In genomic region chr9:77977210-77977611, GRCh38 we compare ENCODE assay signal across 8 cellular contexts. TPM values are rescaled to one million over a fixed set of nuclear protein-coding genes. Genes with fewer than 3 reads are reported as not detected.
DNase-seq lines count a peak whose midpoint lies in the region; ATAC-seq and TF ChIP-seq lines count a peak whose summit lies in the region.

No MANE protein-coding gene starts in this region.

- 28 to 43% methylated on average over 2 to 4 of the region's 4 CpGs for WGBS in endodermal cell (ENCODE audit: insufficient coverage in 1 of 2, insufficient read length in 1 of 2), 2 experiments

- H3K36me3 ChIP-seq in MM.1S (replicated peaks; ENCODE audit: insufficient read depth, low read length) (no peaks in the 10 kb centered on the region), endodermal cell (ENCODE audit: control insufficient read depth, insufficient read depth, low read length) (peaks cover 3% of the 10 kb centered on the region), subcutaneous abdominal adipose tissue (ENCODE audit: control insufficient read depth in 5 of 5, insufficient read depth in 5 of 5, low read length in 5 of 5) (no peaks in the 10 kb centered on the region)

- H3K4me1 Mint-ChIP-seq in endodermal cell: peaks cover 25% of the 10 kb centered on the region
- peaks cover 34% of the 10 kb centered on the region for H3K4me1 Mint-ChIP-seq in mesothelial cell of epicardium

- H3K27ac Mint-ChIP-seq in endodermal cell (peak overlapping the region; percentile 75), mesothelial cell of epicardium (peak overlapping the region; percentile 4)

- H3K9me3 Mint-ChIP-seq in endodermal cell: no peaks in the 10 kb centered on the region
- H3K9me3 Mint-ChIP-seq in mesothelial cell of epicardium: no peaks in the 10 kb centered on the region

- H2AFZ ChIP-seq in MM.1S (ENCODE audit: low read length): no peak overlapping the region

- H3K4me2 ChIP-seq in MM.1S (ENCODE audit: low read depth, low read length): no peak overlapping the region

- ATAC-seq in HG02870 (IDR thresholded peaks at IDR 0.05; ENCODE audit: unreplicated experiment): no peak

- H3K4me1 ChIP-seq in MM.1S (ENCODE audit: low read length) (peaks cover 23% of the 10 kb centered on the region), endodermal cell (ENCODE audit: control insufficient read depth, insufficient read depth, low read length) (peaks cover 7% of the 10 kb centered on the region), subcutaneous abdominal adipose tissue (ENCODE audit: control insufficient read depth in 5 of 5, insufficient read depth in 5 of 5, low read length in 5 of 5) (peaks cover 0 to 39% (median 24%) of the 10 kb centered on the region in 5 donors)

- H3K4me3 Mint-ChIP-seq in endodermal cell (no peak overlapping the region), mesothelial cell of epicardium (no peak overlapping the region)

- no peaks in the 10 kb centered on the region for H4K20me1 ChIP-seq in MM.1S (ENCODE audit: insufficient read depth, low read length)

- H3K9me2 ChIP-seq in MM.1S (replicated peaks; ENCODE audit: insufficient read depth, low read length): no peaks in the 10 kb centered on the region

- in situ Hi-C loops in G401 (cut with HindIII; ENCODE audit: low sequenced_read_pairs): no loop called here

- H3K9ac ChIP-seq in MM.1S (ENCODE audit: low read length) (no peak overlapping the region), endodermal cell (ENCODE audit: extremely low read depth, low read length, poor library complexity, severe bottlenecking) (no peak overlapping the region), subcutaneous abdominal adipose tissue (ENCODE audit: low read length in 5 of 5) (no peak overlapping the region)

- no peaks in the 10 kb centered on the region for H3K27me3 ChIP-seq in MM.1S (replicated peaks; ENCODE audit: insufficient read depth, low read length)
- no peaks in the 10 kb centered on the region for H3K27me3 ChIP-seq in endodermal cell (ENCODE audit: control insufficient read depth, insufficient read depth, low read length, poor library complexity, severe bottlenecking)
- no peaks in the 10 kb centered on the region for H3K27me3 ChIP-seq in subcutaneous abdominal adipose tissue (ENCODE audit: control insufficient read depth in 5 of 5, insufficient read depth in 4 of 5, low read length in 5 of 5)

- H3K4me3 ChIP-seq in MM.1S (ENCODE audit: low read length): no peak overlapping the region
- H3K4me3 ChIP-seq in endodermal cell (ENCODE audit: low read length): no peak overlapping the region
- H3K4me3 ChIP-seq in subcutaneous abdominal adipose tissue (ENCODE audit: low read depth in 1 of 5, low read length in 5 of 5): peak overlapping the region in 1 of 5 donors; percentile 11
- H3K4me3 ChIP-seq in coronary artery: no peak overlapping the region

- H3K27ac ChIP-seq in MM.1S (ENCODE audit: low read length) (no peak overlapping the region), endodermal cell (ENCODE audit: low read depth, low read length) (peak overlapping the region; percentile 56), subcutaneous abdominal adipose tissue (ENCODE audit: low read depth, low read length) (peak overlapping the region; percentile 42), coronary artery (peak overlapping the region in 1 of 2 donors; percentile 36)

- no peaks in the 10 kb centered on the region for H3K9me3 ChIP-seq in MM.1S (replicated peaks; ENCODE audit: insufficient read depth, low read length)
- no peaks in the 10 kb centered on the region for H3K9me3 ChIP-seq in endodermal cell (ENCODE audit: control insufficient read depth, low read length)
- H3K9me3 ChIP-seq in subcutaneous abdominal adipose tissue (ENCODE audit: control insufficient read depth in 5 of 5, low read length in 5 of 5): no peaks in the 10 kb centered on the region

- no peaks in the 10 kb centered on the region for H3K79me2 ChIP-seq in MM.1S (ENCODE audit: low read length)

- DNase-seq in G401 (ENCODE audit: low spot score): peak; percentile 55
- DNase-seq in MM.1S: peak; percentile 27
- peak; percentile 53 to 63 for DNase-seq in activated CD4-positive, alpha-beta T cell treated with anti-CD3 and anti-CD28 coated beads, Interleukin-2, amount 50 U/mL, for 48 hours
- DNase-seq in endodermal cell: peak; percentile 89
- no peak for DNase-seq in mesothelial cell of epicardium (ENCODE audit: low spot score in 2 of 2, unreplicated experiment in 2 of 2)
- DNase-seq in coronary artery (ENCODE audit: low spot score): no peak

- TF ChIP-seq CTCF in MM.1S (IDR thresholded peaks at IDR 0.05; ENCODE audit: low read length) (peak; percentile 48), endodermal cell (conservative IDR thresholded peaks at IDR 0.05) (peak; percentile 80), mesothelial cell of epicardium (IDR thresholded peaks at IDR 0.05; ENCODE audit: unreplicated experiment) (no peak), coronary artery (IDR thresholded peaks at IDR 0.05) (no peak)

- H3K27me3 Mint-ChIP-seq in endodermal cell (ENCODE audit: insufficient read depth) (no peaks in the 10 kb centered on the region), mesothelial cell of epicardium (ENCODE audit: low read depth) (no peaks in the 10 kb centered on the region)

- H3K36me3 Mint-ChIP-seq in endodermal cell (ENCODE audit: low read depth): peaks cover 3% of the 10 kb centered on the region
- H3K36me3 Mint-ChIP-seq in mesothelial cell of epicardium: peaks cover 2% of the 10 kb centered on the region

- no peaks in the 10 kb centered on the region for H3F3A ChIP-seq in MM.1S (ENCODE audit: insufficient read depth, low read length)

RNA-seq across cellular contexts. Expression of gene GNAQ, which starts 54.4 kb away (rescaled TPM):
- total RNA-seq in G401 (2014; rRNA removed; shearing (Covaris generic)): 17.8 and 24.5 TPM in 2 replicates
- total RNA-seq in endodermal cell: 10 to 100 TPM; 46.0 to 57.6 TPM
- polyA plus RNA-seq in endodermal cell (2013, experiment 1 of 2): 28.8 TPM
- 32.1 TPM for polyA plus RNA-seq in endodermal cell (2013, experiment 2 of 2)
- 44.4 to 47.0 TPM (median 46.9 TPM) in 3 replicates for total RNA-seq in mesothelial cell of epicardium

Comparison
In these comparisons a context has a peak if more than half of its experiments do, and no peak if none do; other contexts are left out.
1. DNase-seq: peak in G401 (single experiment), MM.1S (single experiment), activated CD4-positive, alpha-beta T cell treated with anti-CD3 and anti-CD28 coated beads, Interleukin-2, amount 50 U/mL, for 48 hours (2 of 2) and endodermal cell (single experiment); none in mesothelial cell of epicardium (0 of 2) and coronary artery (single experiment).
2. CTCF ChIP-seq: peak in MM.1S (single experiment) and endodermal cell (single experiment); none in mesothelial cell of epicardium (single experiment) and coronary artery (single experiment).